ENCODE assay signal across 17 cellular contexts in the genomic region with DNA sequence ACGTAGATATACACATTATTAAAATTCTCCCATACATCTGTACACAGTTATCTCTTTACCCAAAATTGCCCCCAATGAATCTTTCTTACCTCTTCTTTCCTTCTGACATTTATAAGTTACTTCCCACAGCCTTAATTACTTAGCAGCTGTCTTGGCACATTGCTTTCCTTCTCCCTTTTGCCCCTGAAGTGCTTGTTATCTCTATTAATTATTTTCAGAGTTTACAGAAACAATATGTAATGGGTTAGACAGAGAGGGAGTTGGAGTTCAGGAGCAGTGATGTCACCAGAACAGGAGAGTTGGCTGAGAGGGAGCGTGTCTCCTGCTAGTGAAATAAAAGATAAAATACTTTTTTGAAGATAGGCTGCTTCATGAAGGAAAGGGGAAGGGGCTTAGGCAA. TPM values are rescaled to one million over a fixed set of nuclear protein-coding genes. Genes with fewer than 3 reads are reported as not detected.
DNase-seq lines count a peak whose midpoint lies in the region; ATAC-seq, FAIRE-seq and TF ChIP-seq lines count a peak whose summit lies in the region.
"Had no signal": no experiment of that assay in that cellular context is flagged by ENCODE, and none has a peak within 500 bp of the region (broad histone marks: within the 10 kb centered on the region; RNA-seq: fewer than 3 reads in every experiment).

No MANE protein-coding gene starts in this region.

- 11 to 50% (median 25%) methylated on average over 2 of the region's 2 CpGs for WGBS in small intestine, 3 donors
- WGBS in spleen, 5 donors = 73 to 80% (median 76%) methylated on average over 2 of the region's 2 CpGs
- WGBS in HepG2 (ENCODE audit: low lambda C conversion rate) = 0% methylated on average over 2 of the region's 2 CpGs

- no peak for TF ChIP-seq RAD21 in HepG2 (CRISPR knock-in tag; IDR thresholded peaks at IDR 0.05)

- no peak for ATAC-seq in HepG2
- ATAC-seq: A549; CD8-positive, alpha-beta T cell had no signal

- in situ Hi-C loops in HepG2 (cut with HindIII; ENCODE audit: extremely low pct_ligation_motif_present, low pct_unique_long_range_greater_than_20kb) = no loop called here

- H3K4me3 Mint-ChIP-seq in nephron = peak overlapping the region in 1 of 3 experiments; percentile 2
- H3K4me3 Mint-ChIP-seq: CD14-positive monocyte; CD8-positive, alpha-beta T cell; HFFc6 had no signal

- H3K4me1 Mint-ChIP-seq in nephron = peaks cover 12% of the 10 kb centered on the region

- TF ChIP-seq POLR2A in spleen (IDR thresholded peaks at IDR 0.05) (no peak), HepG2 (IDR thresholded peaks at IDR 0.05; ENCODE audit: insufficient read depth in 1 of 2, low read depth in 2 of 2, low read length in 2 of 2) (no peak)

- H3K27me3 ChIP-seq in small intestine (ENCODE audit: control insufficient read depth in 2 of 2, insufficient read depth in 2 of 2, low read length in 2 of 2) (no peaks in the 10 kb centered on the region), spleen (replicated peaks in 1 of 7) (no peaks in the 10 kb centered on the region), HepG2 (ENCODE audit: control insufficient read depth in 1 of 2, insufficient read depth in 2 of 2, low read length in 2 of 2) (no peaks in the 10 kb centered on the region)

- no peak overlapping the region for H3K27ac ChIP-seq in small intestine (ENCODE audit: low read depth in 1 of 2, low read length in 1 of 2)
- no peak overlapping the region for H3K27ac ChIP-seq in spleen
- no peak overlapping the region for H3K27ac ChIP-seq in HepG2 (ENCODE audit: extremely low read length, insufficient read depth, low read length)
- H3K27ac ChIP-seq: A549, HL-60 had no signal

- peak; percentile 30 for DNase-seq in amniotic epithelial cell (ENCODE audit: low read depth)
- DNase-seq in kidney tubule cell (ENCODE audit: low spot score) = peak; percentile 51
- peak; percentile 45 for DNase-seq in small intestine
- no peak for DNase-seq in spleen
- DNase-seq in stimulated activated CD4-positive, alpha-beta T cell treated with anti-CD3 and anti-CD28 coated beads, Interleukin-4, amount 100 ng/mL, for 24 hours = no peak
- no peak for DNase-seq in SKM-1 (lab: John Stamatoyannopoulos, UW; ENCODE audit: unreplicated experiment)
- DNase-seq in HepG2 (ENCODE audit: low spot score) = no peak
- DNase-seq: Caco-2; CD8-positive, alpha-beta T cell; DMS53; HFFc6 had no signal

- no peak overlapping the region for H2AFZ ChIP-seq in HepG2 (ENCODE audit: low read length)

- no peak overlapping the region for H3K4me2 ChIP-seq in HepG2 (ENCODE audit: low read depth, low read length)
- H3K4me2 ChIP-seq: A549 had no signal

- BruUV-seq in HepG2 (replicated peaks; lab: Mats Ljungman, UMichigan) = no TSS peak

- TF ChIP-seq CTCF in nephron (IDR thresholded peaks at IDR 0.05; ENCODE audit: unreplicated experiment in 3 of 3) (no peak), spleen (IDR thresholded peaks at IDR 0.05 in 8 of 11, conservative IDR thresholded peaks at IDR 0.05 in 3 of 11) (no peak), HepG2 (CRISPR knock-in tag; IDR thresholded peaks at IDR 0.05) (no peak)

- H3K4me3 ChIP-seq in small intestine (ENCODE audit: low read depth in 1 of 2, low read length in 2 of 2) = no peak overlapping the region
- no peak overlapping the region for H3K4me3 ChIP-seq in spleen
- no peak overlapping the region for H3K4me3 ChIP-seq in HepG2 (replicated peaks in 1 of 3; ENCODE audit: insufficient read depth in 1 of 3, low read depth in 2 of 3, low read length in 3 of 3)
- H3K4me3 ChIP-seq: A549, HAP-1 had no signal

- H3K4me1 ChIP-seq in small intestine (ENCODE audit: control insufficient read depth in 2 of 2, insufficient read depth in 1 of 2, low read depth in 1 of 2, low read length in 1 of 2) (peaks cover 0 to 5% of the 10 kb centered on the region in 2 donors), spleen (no peaks in the 10 kb centered on the region), HepG2 (ENCODE audit: insufficient read depth, low read length) (no peaks in the 10 kb centered on the region)
- H3K4me1 ChIP-seq: HAP-1 had no signal

- no peak for FAIRE-seq in small intestine (lab: Jason Lieb, UNC)
- FAIRE-seq in HepG2 (lab: Jason Lieb, UNC) = no peak
- FAIRE-seq: A549, H1 had no signal

- H4K20me1 ChIP-seq in HepG2 (ENCODE audit: insufficient read depth, low read length) = no peaks in the 10 kb centered on the region

- peaks cover 47% of the 10 kb centered on the region for H3K36me3 Mint-ChIP-seq in nephron (ENCODE audit: low read depth)
- H3K36me3 Mint-ChIP-seq: CD14-positive monocyte; CD8-positive, alpha-beta T cell had no signal

- H3K9me3 ChIP-seq in small intestine (ENCODE audit: control insufficient read depth, low read depth) = no peaks in the 10 kb centered on the region
- no peaks in the 10 kb centered on the region for H3K9me3 ChIP-seq in spleen
- H3K9me3 ChIP-seq in HepG2 (ENCODE audit: low read length) = no peaks in the 10 kb centered on the region
- H3K9me3 ChIP-seq: A549, Caco-2, HAP-1 had no signal

- peak overlapping the region; percentile 55 to 87 (median 73) for H3K27ac Mint-ChIP-seq in nephron
- H3K27ac Mint-ChIP-seq: CD8-positive, alpha-beta T cell; HFFc6 had no signal

- no peaks in the 10 kb centered on the region for H3K9me3 Mint-ChIP-seq in nephron
- H3K9me3 Mint-ChIP-seq: CD14-positive monocyte; CD8-positive, alpha-beta T cell had no signal

- no peaks in the 10 kb centered on the region for H3K79me2 ChIP-seq in HepG2 (ENCODE audit: insufficient read depth, low read length)

- peaks cover 3% of the 10 kb centered on the region for H3K27me3 Mint-ChIP-seq in nephron (ENCODE audit: low read depth)

- no peak for TF ChIP-seq EP300 in HepG2 (IDR thresholded peaks at IDR 0.05; ENCODE audit: low read depth in 2 of 2, low read length in 2 of 2)
- no peak for TF ChIP-seq EP300 in HepG2 (CRISPR knock-in tag; IDR thresholded peaks at IDR 0.05; ENCODE audit: borderline replicate concordance)

- H3K36me3 ChIP-seq in small intestine (ENCODE audit: control insufficient read depth in 2 of 2, insufficient read depth in 2 of 2, low read length in 2 of 2) (no peaks in the 10 kb centered on the region), spleen (no peaks in the 10 kb centered on the region), HepG2 (replicated peaks in 1 of 2; ENCODE audit: control insufficient read depth in 1 of 2, insufficient read depth in 2 of 2, low read length in 2 of 2) (no peaks in the 10 kb centered on the region)
- H3K36me3 ChIP-seq: HAP-1 had no signal

- no peak overlapping the region for H3K9ac ChIP-seq in HepG2 (ENCODE audit: insufficient read depth, low read depth, low read length)

- POLR2A ChIA-PET in HepG2 (lab: Yijun Ruan, JAX) = no interaction called here

- CTCF ChIA-PET in HepG2 (lab: Yijun Ruan, JAX; ENCODE audit: low intra/inter-chr PET ratio, low total read pairs) = no interaction called here

- intact Hi-C loops in spleen (cut with DNase I; ENCODE audit: low total_unique reads) (no loop called here), HepG2 (cut with micrococcal nuclease; ENCODE audit: unreplicated experiment) (no loop called here)

TF ChIP-seq in HepG2, 621 proteins besides CTCF, POLR2A, EP300 and RAD21 (continues in another document):
- TF ChIP-seq STAT5B (CRISPR knock-in tag; IDR thresholded peaks at IDR 0.05) = no peak
- no peak for TF ChIP-seq ZNF605 (CRISPR knock-in tag; IDR thresholded peaks at IDR 0.05)
- no peak for TF ChIP-seq MYNN (CRISPR knock-in tag; IDR thresholded peaks at IDR 0.05; ENCODE audit: low read depth)
- TF ChIP-seq ISX (CRISPR knock-in tag; conservative IDR thresholded peaks at IDR 0.05) = no peak
- TF ChIP-seq NR2F6 (IDR thresholded peaks at IDR 0.05) = no peak
- TF ChIP-seq NR2F6 (CRISPR knock-in tag; IDR thresholded peaks at IDR 0.05) = no peak
- no peak for TF ChIP-seq HHEX (CRISPR knock-in tag; IDR thresholded peaks at IDR 0.05)
- no peak for TF ChIP-seq ZMYM3 (CRISPR knock-in tag; IDR thresholded peaks at IDR 0.05)
- no peak for TF ChIP-seq HMG20A (CRISPR knock-in tag; IDR thresholded peaks at IDR 0.05; ENCODE audit: borderline replicate concordance)

RNA-seq across cellular contexts. Expression of a gene that starts 57.4 kb away (rescaled TPM):
- polyA plus RNA-seq in small intestine = 1 to 10 TPM in 1 of 3 donors, under 1 TPM in 2; 0.45 to 3.3 (median 0.54) TPM
- total RNA-seq in spleen = 1 to 10 TPM in 1 of 7 donors, under 1 TPM in 6; 0.11 to 1.0 (median 0.38) TPM
- 1 to 10 TPM in 1 of 3 donors, under 1 TPM in 2; 0.11 to 1.1 (median 0.18) TPM for polyA plus RNA-seq in spleen
- 0.06 TPM in 1 of 2 replicates, not detected in the other for total RNA-seq in HepG2 (2016; rRNA removed; fragmentation: Illumina TruSeq; extraction: Trizol)
- total RNA-seq in HepG2 (2016; cell fraction: cytosol; rRNA removed; fragmentation: Illumina TruSeq; extraction: Trizol; ENCODE audit: low read depth) = not detected in 2 replicates
- 0.02 TPM in 1 of 2 replicates, not detected in the other for total RNA-seq in HepG2 (2016; cell fraction: insoluble cytoplasmic fraction; rRNA removed; fragmentation: Illumina TruSeq; extraction: Trizol)
- 0.03 TPM in 1 of 2 replicates, not detected in the other for total RNA-seq in HepG2 (2016; cell fraction: membrane; rRNA removed; fragmentation: Illumina TruSeq; extraction: Trizol)
- 0.09 and 0.16 TPM in 2 replicates for total RNA-seq in HepG2 (2016; cell fraction: nucleus; rRNA removed; fragmentation: Illumina TruSeq; extraction: Trizol)
- 0.01 and 0.04 TPM in 2 replicates for polyA plus RNA-seq in HepG2 (2011; rRNA removed)
- under 0.01 and 0.01 TPM in 2 replicates for polyA plus RNA-seq in HepG2 (2011; cell fraction: cytosol; rRNA removed)
- 0.05 and 0.14 TPM in 2 replicates for polyA plus RNA-seq in HepG2 (2011; cell fraction: nucleus; rRNA removed)
- not detected in 2 replicates for polyA plus RNA-seq in HepG2 (2012)
- polyA plus RNA-seq in HepG2 (2016; cell fraction: cytosol; fragmentation: Illumina TruSeq; extraction: Trizol; ENCODE audit: low read depth) = not detected in 2 replicates
- polyA plus RNA-seq in HepG2 (2016; cell fraction: insoluble cytoplasmic fraction; fragmentation: Illumina TruSeq; extraction: Trizol; ENCODE audit: low read depth) = not detected in 2 replicates
- not detected in 2 replicates for polyA plus RNA-seq in HepG2 (2016; cell fraction: membrane; fragmentation: Illumina TruSeq; extraction: Trizol; ENCODE audit: low read depth)
- 0.08 TPM in 1 of 2 replicates, not detected in the other for polyA plus RNA-seq in HepG2 (2016; cell fraction: nucleus; fragmentation: Illumina TruSeq; extraction: Trizol; ENCODE audit: insufficient read depth, low read depth)
- 0.06 and 28.4 TPM in 2 replicates for polyA minus RNA-seq in HepG2 (2011; rRNA and poly(A)+ RNA removed; ENCODE audit: low replicate concordance)
- polyA minus RNA-seq in HepG2 (2011; cell fraction: cytosol; rRNA and poly(A)+ RNA removed) = not detected in 2 replicates
- polyA minus RNA-seq in HepG2 (2011; cell fraction: nucleus; rRNA and poly(A)+ RNA removed) = 0.12 and 0.13 TPM in 2 replicates
- total RNA-seq: CD8-positive, alpha-beta T cell; HFFc6 had no signal

Comparison
In these comparisons a context has a peak if more than half of its experiments do, and no peak if none do; other contexts are left out.
1. DNase-seq: peak in amniotic epithelial cell (single experiment), kidney tubule cell (single experiment) and small intestine (single experiment); none in spleen (single experiment), stimulated activated CD4-positive, alpha-beta T cell treated with anti-CD3 and anti-CD28 coated beads, Interleukin-4, amount 100 ng/mL, for 24 hours (single experiment), SKM-1 (single experiment) and HepG2 (single experiment).